ENCODE assay signal across 18 cellular contexts in the genomic region with DNA sequence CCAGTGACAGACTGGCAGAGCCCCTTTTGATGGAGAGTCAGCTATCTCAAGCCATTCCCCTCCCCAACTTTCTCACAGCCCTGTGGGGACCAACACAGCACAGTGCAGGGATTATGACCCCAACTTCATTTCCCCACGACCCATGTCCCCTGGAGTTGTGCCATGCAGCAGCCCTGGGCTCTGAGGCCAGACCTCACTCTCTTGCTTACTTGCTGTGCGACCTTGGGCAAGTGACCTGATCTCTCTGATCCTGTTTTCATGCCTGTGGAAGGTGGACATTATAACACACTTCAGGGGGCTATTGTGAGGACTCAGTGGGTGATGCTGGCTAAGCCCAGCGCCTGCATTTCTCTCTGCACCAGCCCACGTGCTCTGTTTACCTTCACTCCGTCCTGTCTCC. TPM values are rescaled to one million over a fixed set of nuclear protein-coding genes. Genes with fewer than 3 reads are reported as not detected.
A peak's percentile ranks its signal among the peaks of the same experiment; 100 is the strongest.
DNase-seq lines count a peak whose midpoint lies in the region; ATAC-seq and TF ChIP-seq lines count a peak whose summit lies in the region.
"Had no signal": no experiment of that assay in that cellular context is flagged by ENCODE, and none has a peak within 500 bp of the region (broad histone marks: within the 10 kb centered on the region; RNA-seq: fewer than 3 reads in every experiment).

No MANE protein-coding gene starts in this region.

- H3K27me3 ChIP-seq in H9 (ENCODE audit: insufficient read depth, low read length): no peaks in the 10 kb centered on the region
- no peaks in the 10 kb centered on the region for H3K27me3 ChIP-seq in neuronal stem cell (ENCODE audit: control insufficient read depth in 3 of 3, insufficient read depth in 3 of 3, low read depth in 1 of 3, low read length in 3 of 3)
- H3K27me3 ChIP-seq in aorta (ENCODE audit: control insufficient read depth in 1 of 2, insufficient read depth in 2 of 2, low read length in 1 of 2): no peaks in the 10 kb centered on the region

- no CpG with 5 or more reads among the region's 5 CpGs for WGBS in H9 (ENCODE audit: extremely low coverage, insufficient read length, low lambda C conversion rate)
- no CpG with 5 or more reads among the region's 5 CpGs for WGBS in neuronal stem cell (ENCODE audit: extremely low coverage in 2 of 2, insufficient read length in 2 of 2, insufficient replicate concordance in 1 of 2), 2 donors
- WGBS in aorta, 2 donors: 88 to 89% methylated on average over 5 of the region's 5 CpGs

- H3K4me2 ChIP-seq in H9 (ENCODE audit: insufficient read depth, insufficient read length, low read length): no peak overlapping the region
- no peak overlapping the region for H3K4me2 ChIP-seq in neuronal stem cell (ENCODE audit: insufficient read depth, low read length, poor library complexity, severe bottlenecking)
- H3K4me2 ChIP-seq: A549 had no signal

- no peak overlapping the region for H2BK20ac ChIP-seq in H9 (ENCODE audit: low read depth, low read length, poor library complexity, severe bottlenecking)

- no peak overlapping the region for H4K91ac ChIP-seq in H9 (ENCODE audit: insufficient read length, low read depth, low read length)
- no peak overlapping the region for H4K91ac ChIP-seq in neuronal stem cell (ENCODE audit: low read depth, low read length, poor library complexity)

- intact Hi-C loops in aorta (cut with DNase I): no loop called here

- H4K5ac ChIP-seq in H9 (ENCODE audit: insufficient read length, low read depth, low read length): no peak overlapping the region

- H3K27ac ChIP-seq in H9 (ENCODE audit: insufficient read length, low read depth, low read length) (no peak overlapping the region), neuronal stem cell (replicated peaks; ENCODE audit: low read length) (no peak overlapping the region), aorta (ENCODE audit: low read depth in 1 of 2, low read length in 2 of 2) (no peak overlapping the region)
- H3K27ac ChIP-seq: 22Rv1, A549, C4-2B had no signal

- no peaks in the 10 kb centered on the region for H4K20me1 ChIP-seq in H9 (ENCODE audit: control insufficient read depth, insufficient read depth, insufficient read length)

- H2AFZ ChIP-seq in H9 (ENCODE audit: low read length) (no peak overlapping the region), neuronal stem cell (ENCODE audit: low read length) (no peak overlapping the region)

- H2BK120ac ChIP-seq in H9 (ENCODE audit: low read depth, low read length, poor library complexity, severe bottlenecking) (no peak overlapping the region), neuronal stem cell (ENCODE audit: low read depth, low read length) (no peak overlapping the region)

- no peaks in the 10 kb centered on the region for H3K23me2 ChIP-seq in H9 (ENCODE audit: insufficient read length, low read depth, low read length, poor library complexity, severe bottlenecking)

- peak overlapping the region; percentile 2 for H3K27ac Mint-ChIP-seq in activated T-cell treated with anti-CD3 and anti-CD28 coated beads, Interleukin-2, amount 50 U/mL, for 24 hours
- peak overlapping the region in 2 of 3 experiments; percentile 23 to 58; a peak in 1 of 7 replicates for H3K27ac Mint-ChIP-seq in H9
- H3K27ac Mint-ChIP-seq: CD4-positive, alpha-beta T cell had no signal

- no peak overlapping the region for H3K23ac ChIP-seq in H9 (ENCODE audit: insufficient read length, low read depth, low read length)
- peak overlapping the region; percentile 40 for H3K23ac ChIP-seq in neuronal stem cell (ENCODE audit: low read depth, low read length, poor library complexity)

- H2BK12ac ChIP-seq in H9 (ENCODE audit: insufficient read length, low read depth, low read length): no peak overlapping the region
- H2BK12ac ChIP-seq in neuronal stem cell (ENCODE audit: low read length): peak overlapping the region; percentile 6

- H3K36me3 Mint-ChIP-seq in activated T-cell treated with anti-CD3 and anti-CD28 coated beads, Interleukin-2, amount 50 U/mL, for 24 hours (ENCODE audit: low read depth): peaks cover 22% of the 10 kb centered on the region
- peaks cover 0 to 42% (median 30%) of the 10 kb centered on the region in 3 experiments for H3K36me3 Mint-ChIP-seq in H9 (ENCODE audit: insufficient read depth in 1 of 3, low read depth in 3 of 3)

- no peak for ATAC-seq in aorta (ENCODE audit: low FRiP score)
- ATAC-seq: A549, GM12878 had no signal

- no peak overlapping the region for H3K56ac ChIP-seq in H9 (ENCODE audit: insufficient read length, low read depth, low read length)

- DNase-seq in activated T-cell treated with anti-CD3 and anti-CD28 coated beads, Interleukin-2, amount 50 U/mL, for 24 hours: no peak
- no peak for DNase-seq in activated T-cell treated with anti-CD3 and anti-CD28 coated beads, Interleukin-2, amount 50 U/mL, for 1 hour
- DNase-seq in H9: no peak
- DNase-seq in neuronal stem cell (ENCODE audit: low spot score): no peak
- DNase-seq in aorta: peak; percentile 3 to 62
- DNase-seq in NCI-H146 treated with DMSO at 0.1 percent for 48 hours (lab: John Stamatoyannopoulos, UW; ENCODE audit: unreplicated experiment): no peak
- no peak for DNase-seq in NCI-H2171 (lab: John Stamatoyannopoulos, UW)
- DNase-seq: AML-193; CD4-positive, alpha-beta T cell; DMS79 treated with DMSO at 0.1 percent for 48 hours had no signal

- peaks cover 10 to 21% of the 10 kb centered on the region in 2 donors for H3K36me3 ChIP-seq in neuronal stem cell (replicated peaks in 1 of 2; ENCODE audit: control insufficient read depth in 2 of 2, insufficient read depth in 2 of 2, low read length in 2 of 2)
- no peaks in the 10 kb centered on the region for H3K36me3 ChIP-seq in aorta (ENCODE audit: control insufficient read depth in 1 of 2, insufficient read depth in 2 of 2, low read length in 1 of 2)

- H2BK15ac ChIP-seq in H9 (ENCODE audit: low read depth, low read length) (no peak overlapping the region), neuronal stem cell (ENCODE audit: low read length) (no peak overlapping the region)

- no peaks in the 10 kb centered on the region for H3K27me3 Mint-ChIP-seq in activated T-cell treated with anti-CD3 and anti-CD28 coated beads, Interleukin-2, amount 50 U/mL, for 24 hours
- no peaks in the 10 kb centered on the region for H3K27me3 Mint-ChIP-seq in H9 (ENCODE audit: low read depth)
- H3K27me3 Mint-ChIP-seq: CD4-positive, alpha-beta T cell had no signal

- no peak for TF ChIP-seq CTCF in H9 (conservative IDR thresholded peaks at IDR 0.05)

- H3K9me3 ChIP-seq in H9 (ENCODE audit: control insufficient read depth, low read depth, low read length) (no peaks in the 10 kb centered on the region), neuronal stem cell (replicated peaks in 1 of 2; ENCODE audit: control insufficient read depth in 2 of 2, insufficient read depth in 1 of 2, low read depth in 1 of 2, low read length in 2 of 2) (no peaks in the 10 kb centered on the region), aorta (ENCODE audit: control insufficient read depth, low read length) (no peaks in the 10 kb centered on the region)
- H3K9me3 ChIP-seq: A549, HAP-1 had no signal

- no peak overlapping the region for H2AK5ac ChIP-seq in H9 (ENCODE audit: insufficient read length, low read length)
- H2AK5ac ChIP-seq in neuronal stem cell (ENCODE audit: low read depth, low read length): no peak overlapping the region

- no peaks in the 10 kb centered on the region for H3K9me3 Mint-ChIP-seq in activated T-cell treated with anti-CD3 and anti-CD28 coated beads, Interleukin-2, amount 50 U/mL, for 24 hours
- H3K9me3 Mint-ChIP-seq in H9: 0 out of 5 replicates have a peak, but pooled peaks cover 0 to 2% of the 10 kb centered on the region in 2 experiments
- H3K9me3 Mint-ChIP-seq: CD4-positive, alpha-beta T cell had no signal

- H4K8ac ChIP-seq in H9 (replicated peaks; ENCODE audit: insufficient read length, low read depth, low read length): no peak overlapping the region
- no peak overlapping the region for H4K8ac ChIP-seq in neuronal stem cell (ENCODE audit: low read depth, low read length)

- H3K4me1 ChIP-seq in H9 (ENCODE audit: insufficient read depth, low read length): no peaks in the 10 kb centered on the region
- peaks cover 0 to 2% of the 10 kb centered on the region in 2 donors for H3K4me1 ChIP-seq in neuronal stem cell (ENCODE audit: control insufficient read depth in 2 of 2, insufficient read depth in 1 of 2, low read depth in 1 of 2, low read length in 2 of 2)
- no peaks in the 10 kb centered on the region for H3K4me1 ChIP-seq in aorta (ENCODE audit: control insufficient read depth in 1 of 2, insufficient read depth in 2 of 2, low read length in 2 of 2)
- H3K4me1 ChIP-seq: A549, HAP-1 had no signal

- H3K4me3 Mint-ChIP-seq in activated T-cell treated with anti-CD3 and anti-CD28 coated beads, Interleukin-2, amount 50 U/mL, for 24 hours: no peak overlapping the region
- H3K4me3 Mint-ChIP-seq in H9: no peak overlapping the region; a peak in 1 of 5 replicates
- H3K4me3 Mint-ChIP-seq: CD4-positive, alpha-beta T cell had no signal

- H3T11ph ChIP-seq in H9 (ENCODE audit: low read length): no peak overlapping the region

- H3K79me2 ChIP-seq in H9 (ENCODE audit: insufficient read depth, low read length): no peaks in the 10 kb centered on the region

- H3K4me1 Mint-ChIP-seq in activated T-cell treated with anti-CD3 and anti-CD28 coated beads, Interleukin-2, amount 50 U/mL, for 24 hours (ENCODE audit: low read depth): peaks cover 4% of the 10 kb centered on the region
- peaks cover 11 to 13% of the 10 kb centered on the region in 2 experiments for H3K4me1 Mint-ChIP-seq in H9

- H2BK5ac ChIP-seq in H9 (ENCODE audit: insufficient read length, low read length) (no peak overlapping the region), neuronal stem cell (ENCODE audit: low read length) (peak overlapping the region; percentile 30)

- H3K4ac ChIP-seq in H9 (ENCODE audit: low read depth, low read length) (no peak overlapping the region), neuronal stem cell (ENCODE audit: low read length) (no peak overlapping the region)

- H3K18ac ChIP-seq in H9 (ENCODE audit: insufficient read length, low read depth, low read length) (no peak overlapping the region), neuronal stem cell (ENCODE audit: low read length) (peak overlapping the region; percentile 32)

- no peaks in the 10 kb centered on the region for H3K79me1 ChIP-seq in H9 (ENCODE audit: insufficient read depth, low read depth, low read length, poor library complexity, severe bottlenecking)
- H3K79me1 ChIP-seq in neuronal stem cell (ENCODE audit: low read depth, low read length): peaks cover 2% of the 10 kb centered on the region

- H3K9ac ChIP-seq in H9 (ENCODE audit: extremely low read depth, insufficient read length, low read length) (no peak overlapping the region), neuronal stem cell (ENCODE audit: low read depth, low read length, poor library complexity) (peak overlapping the region; percentile 50)

- no peak overlapping the region for H3K14ac ChIP-seq in H9 (ENCODE audit: insufficient read depth, low read length)
- no peak overlapping the region for H3K14ac ChIP-seq in neuronal stem cell (ENCODE audit: low read length)

- H3K4me3 ChIP-seq in neuronal stem cell (ENCODE audit: low read length in 2 of 2): no peak overlapping the region
- no peak overlapping the region for H3K4me3 ChIP-seq in aorta (ENCODE audit: low read length in 2 of 2)
- H3K4me3 ChIP-seq: A549, GM12878, HAP-1 had no signal

RNA-seq across cellular contexts. Expression of gene OTUB2, which starts 14.1 kb away (rescaled TPM):
- total RNA-seq in H9 (2021) (3.6 and 3.7 TPM in 2 replicates), aorta (under 1 TPM; 0.42 to 0.60 TPM)
- polyA plus RNA-seq in neuronal stem cell (2013, experiment 1 of 2): 5.1 TPM
- 5.0 TPM for polyA plus RNA-seq in neuronal stem cell (2013, experiment 2 of 2)
- not detected for polyA plus RNA-seq in aorta
- total RNA-seq: CD4-positive, alpha-beta T cell had no signal

RNA-seq across cellular contexts. Expression of gene DDX24, which starts 40.8 kb away (rescaled TPM):
- 172 TPM in 2 replicates for total RNA-seq in H9 (2021)
- 106 TPM for polyA plus RNA-seq in neuronal stem cell (2013, experiment 1 of 2)
- 112 TPM for polyA plus RNA-seq in neuronal stem cell (2013, experiment 2 of 2)
- total RNA-seq in aorta: 100 to 1,000 TPM; 190 to 198 TPM
- polyA plus RNA-seq in aorta: 100 to 1,000 TPM in 1 of 2 donors, 10 to 100 TPM in 1; 43.7 to 158 TPM

RNA-seq across cellular contexts. Expression of gene IFI27L1, which starts 40.9 kb away (rescaled TPM):
- 27.4 TPM in 2 replicates for total RNA-seq in H9 (2021)
- 39.8 TPM for polyA plus RNA-seq in neuronal stem cell (2013, experiment 1 of 2)
- 38.1 TPM for polyA plus RNA-seq in neuronal stem cell (2013, experiment 2 of 2)
- total RNA-seq in aorta: 10 to 100 TPM; 13.7 to 16.8 TPM
- polyA plus RNA-seq in aorta: 10 to 100 TPM; 20.8 to 21.8 TPM

RNA-seq across cellular contexts. Expression of gene CCDC197, which starts 43.1 kb away (rescaled TPM):
- total RNA-seq in H9 (2021) (not detected in 2 replicates), aorta (under 1 TPM in 1 of 2 donors, not detected in 1; 0.60 TPM)
- not detected for polyA plus RNA-seq in neuronal stem cell (2013, experiment 1 of 2)
- not detected for polyA plus RNA-seq in neuronal stem cell (2013, experiment 2 of 2)
- polyA plus RNA-seq in aorta: not detected
- total RNA-seq: CD4-positive, alpha-beta T cell; GM12878; H1; HT-29 had no signal
- polyA plus RNA-seq: A549, BJ, H1 had no signal

Comparison
In these comparisons a context has a peak if more than half of its experiments do, and no peak if none do; other contexts are left out.
1. DNase-seq: peak in aorta (2 of 2); none in activated T-cell treated with anti-CD3 and anti-CD28 coated beads, Interleukin-2, amount 50 U/mL, for 24 hours (single experiment), activated T-cell treated with anti-CD3 and anti-CD28 coated beads, Interleukin-2, amount 50 U/mL, for 1 hour (single experiment), H9 (single experiment), neuronal stem cell (single experiment), NCI-H146 treated with DMSO at 0.1 percent for 48 hours (single experiment) and NCI-H2171 (single experiment).